15 cellular contexts compared by ENCODE assay signal in genomic region chr12:90216815-90217214, GRCh38.
A peak's percentile ranks its signal among the peaks of the same experiment; 100 is the strongest.
DNase-seq lines count a peak whose midpoint lies in the region; ATAC-seq and TF ChIP-seq lines count a peak whose summit lies in the region.
"Had no signal": no experiment of that assay in that cellular context is flagged by ENCODE, and none has a peak within 500 bp of the region (broad histone marks: within the 10 kb centered on the region; RNA-seq: fewer than 3 reads in every experiment).

No MANE protein-coding gene starts in this region.

- peak overlapping the region in 2 of 10 donors; percentile 16 to 31 for H3K27ac ChIP-seq in heart right ventricle
- no peak overlapping the region for H3K27ac ChIP-seq in right cardiac atrium (ENCODE audit: low read length)
- H3K27ac ChIP-seq in uterus = peak overlapping the region; percentile 30 to 41
- H3K27ac ChIP-seq: neural progenitor cell had no signal

- H3K4me3 ChIP-seq in heart right ventricle (no peak overlapping the region), right cardiac atrium (ENCODE audit: low read length) (no peak overlapping the region), uterus (no peak overlapping the region)
- H3K4me3 ChIP-seq: neural progenitor cell had no signal

- ATAC-seq in heart right ventricle (peak in 7 of 8 donors; percentile 22 to 71 (median 37)), right cardiac atrium (no peak), Right ventricle myocardium superior (ENCODE audit: poor library complexity) (no peak)
- ATAC-seq: esophagus mucosa, Panc1 had no signal

- H3K4me1 ChIP-seq in heart right ventricle = peaks cover 0 to 15% (median 6%) of the 10 kb centered on the region in 9 donors
- no peaks in the 10 kb centered on the region for H3K4me1 ChIP-seq in right cardiac atrium (ENCODE audit: control insufficient read depth, insufficient read depth, low read length)
- no peaks in the 10 kb centered on the region for H3K4me1 ChIP-seq in uterus
- H3K4me1 ChIP-seq: neural progenitor cell had no signal

- intact Hi-C loops in heart right ventricle (cut with DNase I) = no loop called here
- intact Hi-C loops in right cardiac atrium (cut with DNase I) = no loop called here
- intact Hi-C loops in uterus (cut with DNase I; ENCODE audit: low total_unique reads) = no loop called here
- intact Hi-C loops in Right ventricle myocardium superior (cut with DNase I) = no loop called here

- H3K27me3 ChIP-seq in heart right ventricle = no peaks in the 10 kb centered on the region
- H3K27me3 ChIP-seq in right cardiac atrium (ENCODE audit: control insufficient read depth, insufficient read depth) = no peaks in the 10 kb centered on the region
- no peaks in the 10 kb centered on the region for H3K27me3 ChIP-seq in uterus
- H3K27me3 ChIP-seq: neural progenitor cell had no signal

- no peak for TF ChIP-seq POLR2A in uterus (IDR thresholded peaks at IDR 0.05)

- DNase-seq in heart right ventricle = peak in 1 of 2 donors; percentile 13
- no peak for DNase-seq in right cardiac atrium
- DNase-seq in MV-4-11 (lab: John Stamatoyannopoulos, UW) = peak; percentile 98
- DNase-seq in dermis blood vessel endothelial cell = peak; percentile 75
- DNase-seq in uterus = no peak
- DNase-seq in HuH-7.5 (ENCODE audit: low spot score) = no peak
- no peak for DNase-seq in NCI-H1694 treated with DMSO at 0.1 percent for 48 hours (lab: John Stamatoyannopoulos, UW)
- no peak for DNase-seq in Right ventricle myocardium superior
- DNase-seq: activated B cell treated with CpG ODN at 0.5 μM for 24 hours; kidney; NCI-H1436; stimulated activated CD4-positive, alpha-beta T cell treated with anti-CD3 and anti-CD28 coated beads, Interleukin-12 subunit alpha, Interleukin-12 subunit beta, amount 100 ng/mL, for 4 hours had no signal

- 23 to 50% methylated on average over 1 of the region's 1 CpG for WGBS in heart right ventricle, 2 donors
- 35% methylated on average over 1 of the region's 1 CpG for WGBS in right cardiac atrium

- TF ChIP-seq CTCF in heart right ventricle (IDR thresholded peaks at IDR 0.05) = no peak
- TF ChIP-seq CTCF in uterus (IDR thresholded peaks at IDR 0.05) = no peak

- H3K9me3 ChIP-seq in heart right ventricle (peaks cover 0 to 8% (median 0%) of the 10 kb centered on the region in 11 donors), right cardiac atrium (ENCODE audit: control insufficient read depth, low read length) (no peaks in the 10 kb centered on the region), uterus (no peaks in the 10 kb centered on the region)

- H3K36me3 ChIP-seq in heart right ventricle = no peaks in the 10 kb centered on the region
- H3K36me3 ChIP-seq in uterus = no peaks in the 10 kb centered on the region
- H3K36me3 ChIP-seq: neural progenitor cell had no signal

Comparison
In these comparisons a context has a peak if more than half of its experiments do, and no peak if none do; other contexts are left out.
1. ATAC-seq: peak in heart right ventricle (7 of 8); none in right cardiac atrium (0 of 2) and Right ventricle myocardium superior (single experiment).
2. DNase-seq: peak in MV-4-11 (single experiment) and dermis blood vessel endothelial cell (single experiment); none in right cardiac atrium (0 of 3), uterus (0 of 2), HuH-7.5 (single experiment), NCI-H1694 treated with DMSO at 0.1 percent for 48 hours (single experiment) and Right ventricle myocardium superior (single experiment).